8 cellular contexts compared by ENCODE assay signal in genomic region chr16:46389561-46390041, GRCh38.
DNase-seq lines count a peak whose midpoint lies in the region; ATAC-seq and TF ChIP-seq lines count a peak whose summit lies in the region.
"Not testable (repeated sequence)": the region's sequence is repeated elsewhere in the genome, so short reads cannot be mapped to it uniquely, and the experiment has no call there.

No MANE protein-coding gene starts in this region.

- H3K4me3 Mint-ChIP-seq in HFFc6: not testable (repeated sequence)

- not testable (repeated sequence) for H3K36me3 ChIP-seq in iPS DF 6.9 (ENCODE audit: control insufficient read depth, insufficient read depth, low read length)

- not testable (repeated sequence) for H3K27ac Mint-ChIP-seq in HFFc6

- not testable (repeated sequence) for H3K27me3 ChIP-seq in iPS DF 6.9 (ENCODE audit: control insufficient read depth, insufficient read depth, low read length)

- H3K4me1 ChIP-seq in iPS DF 6.9 (ENCODE audit: control insufficient read depth, insufficient read depth, low read length): not testable (repeated sequence)

- ATAC-seq in omental fat pad (ENCODE audit: low FRiP score): not testable (repeated sequence)

- H3K27me3 Mint-ChIP-seq in HFFc6 (ENCODE audit: insufficient read depth): not testable (repeated sequence)

- 100% methylated on average over 3 of the region's 20 CpGs for WGBS in iPS DF 6.9 (ENCODE audit: insufficient coverage, insufficient read length)

- H3K27ac ChIP-seq in iPS DF 6.9 (ENCODE audit: low read length): not testable (repeated sequence)

- H3K9me3 Mint-ChIP-seq in HFFc6: peaks cover 23% of the 10 kb centered on the region

- DNase-seq in AG09309 (ENCODE audit: low read depth) (peak; percentile 86), HFFc6 (peak; percentile 99), T-helper 1 cell (peak in 4 of 5 donors; percentile 29 to 87 (median 59)), activated T-helper 1 cell treated with Interleukin-2 at 50 U/mL for 16 hours (ENCODE audit: low read depth) (peak; percentile 41), dermis microvascular lymphatic vessel endothelial cell (ENCODE audit: low read depth in 2 of 2) (peak; percentile 93 to 94), iPS DF 6.9 (ENCODE audit: low read depth, low spot score) (peak; percentile 84), omental fat pad (ENCODE audit: low spot score) (peak; percentile 41)
- peak; percentile 49 for DNase-seq in stimulated activated CD8-positive, alpha-beta memory T cell treated with anti-CD3 and anti-CD28 coated beads, Interleukin-12 subunit alpha, Interleukin-12 subunit beta, amount 100 ng/mL, for 24 hours (ENCODE audit: extremely low read depth)

- H3K9me3 ChIP-seq in iPS DF 6.9 (ENCODE audit: control insufficient read depth, insufficient read depth, low read length): not testable (repeated sequence)

- not testable (repeated sequence) for H3K4me3 ChIP-seq in AG09309 (ENCODE audit: control insufficient read depth, low read depth, low read length); iPS DF 6.9 (ENCODE audit: low read length)

- not testable (repeated sequence) for TF ChIP-seq CTCF in AG09309 (IDR thresholded peaks at IDR 0.05; ENCODE audit: control insufficient read depth, insufficient read depth, low read depth, low read length, missing control alignments); HFFc6 (IDR thresholded peaks at IDR 0.05); omental fat pad (IDR thresholded peaks at IDR 0.05)

- H3K36me3 Mint-ChIP-seq in HFFc6 (ENCODE audit: low read depth): peaks cover 13% of the 10 kb centered on the region

- not testable (repeated sequence) for H3K4me1 Mint-ChIP-seq in HFFc6 (ENCODE audit: low read depth)

Comparison
In these comparisons a context has a peak if more than half of its experiments do, and no peak if none do; other contexts are left out.
1. DNase-seq: peak in every context shown above with its lines; median percentile 99 in HFFc6; 94 in dermis microvascular lymphatic vessel endothelial cell; 86 in AG09309; 84 in iPS DF 6.9; 59 in T-helper 1 cell; 49 in stimulated activated CD8-positive, alpha-beta memory T cell treated with anti-CD3 and anti-CD28 coated beads, Interleukin-12 subunit alpha, Interleukin-12 subunit beta, amount 100 ng/mL, for 24 hours; 41 in activated T-helper 1 cell treated with Interleukin-2 at 50 U/mL for 16 hours; 41 in omental fat pad.